8 cellular contexts compared by ENCODE assay signal in the genomic region with DNA sequence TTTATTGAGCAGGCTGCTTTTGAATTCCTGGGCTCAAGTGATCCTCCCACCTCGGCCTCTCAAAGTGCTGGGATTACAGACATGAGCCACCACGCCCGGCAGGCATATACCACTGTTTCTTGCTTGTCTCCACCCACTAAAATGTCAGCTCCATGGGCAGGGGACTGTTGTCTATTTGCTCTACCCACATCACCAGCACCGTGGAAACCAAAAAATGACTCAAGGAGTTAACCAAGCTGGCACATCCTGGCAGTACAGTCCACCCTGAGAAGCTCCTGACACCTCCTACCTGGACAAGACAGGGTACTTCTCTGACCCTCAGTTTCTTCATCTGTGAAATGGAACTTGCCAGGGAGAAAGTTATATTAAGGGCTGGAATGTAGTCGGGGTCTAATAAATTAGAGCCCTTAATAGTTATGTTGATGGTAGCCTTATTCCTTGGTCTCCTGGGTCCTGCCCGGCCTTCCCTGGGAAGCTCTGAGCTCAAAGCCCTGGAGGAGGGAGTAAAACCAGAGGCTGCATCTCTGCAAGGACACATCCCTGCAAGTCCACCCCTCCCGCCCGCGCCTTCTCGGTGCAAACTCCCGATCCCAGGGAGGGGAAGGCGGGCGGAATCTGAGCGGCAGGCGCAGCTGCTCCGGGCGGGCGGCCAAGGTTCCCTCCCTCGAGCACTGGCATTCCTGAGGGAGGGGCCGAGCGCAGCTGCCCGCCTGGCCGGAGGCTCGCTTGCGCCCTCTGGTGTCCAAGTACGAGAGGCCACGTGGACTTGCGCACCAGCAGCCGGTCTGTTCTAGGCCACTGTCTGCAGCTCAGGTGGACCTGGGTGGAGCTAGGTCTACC. TPM values are rescaled to one million over a fixed set of nuclear protein-coding genes. Genes with fewer than 3 reads are reported as not detected.
A peak's percentile ranks its signal among the peaks of the same experiment; 100 is the strongest.
DNase-seq lines count a peak whose midpoint lies in the region; ATAC-seq and TF ChIP-seq lines count a peak whose summit lies in the region.

No MANE protein-coding gene starts in this region.

- 15 to 19% methylated on average over 10 to 29 of the region's 29 CpGs for WGBS in endodermal cell (ENCODE audit: insufficient coverage in 1 of 2, insufficient read length in 1 of 2), 2 experiments
- no CpG with 5 or more reads among the region's 29 CpGs for WGBS in mesendoderm (ENCODE audit: extremely low coverage, insufficient coverage, low lambda C conversion rate)

- H3K4me1 Mint-ChIP-seq in endodermal cell: no peaks in the 10 kb centered on the region

- H2BK120ac ChIP-seq in mesendoderm (ENCODE audit: low read depth, low read length): no peak overlapping the region

- no peaks in the 10 kb centered on the region for H3K79me1 ChIP-seq in mesendoderm (ENCODE audit: low read length)

- H2BK5ac ChIP-seq in mesendoderm (ENCODE audit: low read length): no peak overlapping the region

- H3K4me3 Mint-ChIP-seq in endodermal cell: peak overlapping the region; percentile 16

- no peak overlapping the region for H4K8ac ChIP-seq in mesendoderm (ENCODE audit: low read depth, low read length)

- H3K4me2 ChIP-seq in mesendoderm (ENCODE audit: low read length): peak overlapping the region; percentile 18

- no peak overlapping the region for H3K23ac ChIP-seq in mesendoderm (ENCODE audit: low read length)

- no peak overlapping the region for H2BK15ac ChIP-seq in mesendoderm (replicated peaks; ENCODE audit: low read depth)

- H3K27ac ChIP-seq in endodermal cell (ENCODE audit: low read depth, low read length): no peak overlapping the region
- H3K27ac ChIP-seq in mesendoderm (ENCODE audit: low read depth, low read length): no peak overlapping the region

- peaks cover 18% of the 10 kb centered on the region for H3K27me3 Mint-ChIP-seq in endodermal cell (ENCODE audit: insufficient read depth)

- H3K4ac ChIP-seq in mesendoderm (ENCODE audit: low read depth, low read length): no peak overlapping the region

- no peak overlapping the region for H4K5ac ChIP-seq in mesendoderm (ENCODE audit: low read length)

- ATAC-seq in HG03457 (IDR thresholded peaks at IDR 0.05; ENCODE audit: unreplicated experiment): no peak

- H3K27me3 ChIP-seq in endodermal cell (ENCODE audit: control insufficient read depth, insufficient read depth, low read length, poor library complexity, severe bottlenecking) (peaks cover 15% of the 10 kb centered on the region), mesendoderm (ENCODE audit: insufficient read depth, low read length, poor library complexity) (no peaks in the 10 kb centered on the region)

- peak; percentile 95 for DNase-seq in EH (ENCODE audit: low read depth)
- peak; percentile 89 for DNase-seq in HT1080 (ENCODE audit: low read depth)
- peak; percentile 57 to 76 for DNase-seq in NOMO-1 (lab: John Stamatoyannopoulos, UW; ENCODE audit: unreplicated experiment in 2 of 2)
- DNase-seq in activated CD8-positive, alpha-beta memory T cell treated with anti-CD3 and anti-CD28 coated beads for 4 hours (ENCODE audit: low read depth in 2 of 2): peak; percentile 36 to 58
- DNase-seq in endodermal cell: peak; percentile 99
- DNase-seq in mesendoderm: peak; percentile 95
- DNase-seq in stimulated activated CD8-positive, alpha-beta memory T cell treated with anti-CD3 and anti-CD28 coated beads, Interleukin-15, amount 100 ng/mL, for 4 hours (ENCODE audit: low read depth in 2 of 2): peak; percentile 35 to 37

- H3K18ac ChIP-seq in mesendoderm (ENCODE audit: low read length): no peak overlapping the region

- H3K4me1 ChIP-seq in endodermal cell (ENCODE audit: control insufficient read depth, insufficient read depth, low read length): no peaks in the 10 kb centered on the region
- no peaks in the 10 kb centered on the region for H3K4me1 ChIP-seq in mesendoderm (ENCODE audit: control insufficient read depth, low read depth, low read length)

- H3K36me3 ChIP-seq in endodermal cell (ENCODE audit: control insufficient read depth, insufficient read depth, low read length): no peaks in the 10 kb centered on the region
- no peaks in the 10 kb centered on the region for H3K36me3 ChIP-seq in mesendoderm (ENCODE audit: control insufficient read depth, insufficient read depth, low read length)

- H3K4me3 ChIP-seq in endodermal cell (ENCODE audit: low read length) (peak overlapping the region; percentile 69), mesendoderm (ENCODE audit: low read length) (no peak overlapping the region)

- no peaks in the 10 kb centered on the region for H3K9me3 ChIP-seq in endodermal cell (ENCODE audit: control insufficient read depth, low read length)

- H3K56ac ChIP-seq in mesendoderm (ENCODE audit: low read length): peak overlapping the region; percentile 34

- TF ChIP-seq CTCF in endodermal cell (conservative IDR thresholded peaks at IDR 0.05): peak; percentile 95

- H3K9me3 Mint-ChIP-seq in endodermal cell: no peaks in the 10 kb centered on the region

- H3K9ac ChIP-seq in endodermal cell (ENCODE audit: extremely low read depth, low read length, poor library complexity, severe bottlenecking) (peak overlapping the region; percentile 11), mesendoderm (ENCODE audit: low read length) (no peak overlapping the region)

- no peaks in the 10 kb centered on the region for H3K36me3 Mint-ChIP-seq in endodermal cell (ENCODE audit: low read depth)

- H3K27ac Mint-ChIP-seq in endodermal cell: no peak overlapping the region

- no peaks in the 10 kb centered on the region for H3K79me2 ChIP-seq in mesendoderm (ENCODE audit: control insufficient read depth, insufficient read depth, low read length)

- no peak overlapping the region for H2AK5ac ChIP-seq in mesendoderm (ENCODE audit: low read length)

RNA-seq across cellular contexts. Expression of a gene that starts 14.1 kb away (rescaled TPM):
- not detected in 2 replicates for total RNA-seq in HT1080 (2014; rRNA removed; shearing (Covaris generic))
- not detected in 2 replicates for polyA plus RNA-seq in HT1080 (2015; cell fraction: cytosol; rRNA removed)
- not detected in 2 replicates for polyA plus RNA-seq in HT1080 (2015; cell fraction: nucleus; rRNA removed)
- not detected for total RNA-seq in endodermal cell
- polyA plus RNA-seq in endodermal cell (2013, experiment 1 of 2): not detected
- 0.17 TPM for polyA plus RNA-seq in endodermal cell (2013, experiment 2 of 2)
- not detected for polyA plus RNA-seq in mesendoderm (2013, experiment 1 of 2)
- polyA plus RNA-seq in mesendoderm (2013, experiment 2 of 2): not detected

RNA-seq across cellular contexts. Expression of a gene that starts 17.1 kb away (rescaled TPM):
- not detected in 2 replicates for total RNA-seq in HT1080 (2014; rRNA removed; shearing (Covaris generic))
- polyA plus RNA-seq in HT1080 (2015; cell fraction: cytosol; rRNA removed): not detected in 2 replicates
- 0.12 TPM in 1 of 2 replicates, not detected in the other for polyA plus RNA-seq in HT1080 (2015; cell fraction: nucleus; rRNA removed)
- total RNA-seq in endodermal cell: under 1 TPM in 1 of 2 donors, not detected in 1; 0.04 TPM
- polyA plus RNA-seq in endodermal cell (2013, experiment 1 of 2): 2.1 TPM
- polyA plus RNA-seq in endodermal cell (2013, experiment 2 of 2): 2.4 TPM
- polyA plus RNA-seq in mesendoderm (2013, experiment 1 of 2): 0.87 TPM
- 0.97 TPM for polyA plus RNA-seq in mesendoderm (2013, experiment 2 of 2)

RNA-seq across cellular contexts. Expression of a gene that starts 58.7 kb away (rescaled TPM):
- total RNA-seq in HT1080 (2014; rRNA removed; shearing (Covaris generic)): 6.9 and 9.5 TPM in 2 replicates
- 15.6 and 17.5 TPM in 2 replicates for polyA plus RNA-seq in HT1080 (2015; cell fraction: cytosol; rRNA removed)
- polyA plus RNA-seq in HT1080 (2015; cell fraction: nucleus; rRNA removed): 43.9 and 47.6 TPM in 2 replicates
- 10 to 100 TPM in 1 of 2 donors, 1 to 10 TPM in 1; 8.2 to 15.0 TPM for total RNA-seq in endodermal cell
- 1.1 TPM for polyA plus RNA-seq in endodermal cell (2013, experiment 1 of 2)
- polyA plus RNA-seq in endodermal cell (2013, experiment 2 of 2): 1.4 TPM
- 4.3 TPM for polyA plus RNA-seq in mesendoderm (2013, experiment 1 of 2)
- 4.2 TPM for polyA plus RNA-seq in mesendoderm (2013, experiment 2 of 2)

Comparison
In these comparisons a context has a peak if more than half of its experiments do, and no peak if none do; other contexts are left out.
1. DNase-seq: peak in every context shown above with its lines; median percentile 99 in endodermal cell; 95 in EH; 95 in mesendoderm; 89 in HT1080; 66 in NOMO-1; 47 in activated CD8-positive, alpha-beta memory T cell treated with anti-CD3 and anti-CD28 coated beads for 4 hours; 36 in stimulated activated CD8-positive, alpha-beta memory T cell treated with anti-CD3 and anti-CD28 coated beads, Interleukin-15, amount 100 ng/mL, for 4 hours.